Comparison of ENCODE assay signal across 11 cellular contexts in the genomic region with DNA sequence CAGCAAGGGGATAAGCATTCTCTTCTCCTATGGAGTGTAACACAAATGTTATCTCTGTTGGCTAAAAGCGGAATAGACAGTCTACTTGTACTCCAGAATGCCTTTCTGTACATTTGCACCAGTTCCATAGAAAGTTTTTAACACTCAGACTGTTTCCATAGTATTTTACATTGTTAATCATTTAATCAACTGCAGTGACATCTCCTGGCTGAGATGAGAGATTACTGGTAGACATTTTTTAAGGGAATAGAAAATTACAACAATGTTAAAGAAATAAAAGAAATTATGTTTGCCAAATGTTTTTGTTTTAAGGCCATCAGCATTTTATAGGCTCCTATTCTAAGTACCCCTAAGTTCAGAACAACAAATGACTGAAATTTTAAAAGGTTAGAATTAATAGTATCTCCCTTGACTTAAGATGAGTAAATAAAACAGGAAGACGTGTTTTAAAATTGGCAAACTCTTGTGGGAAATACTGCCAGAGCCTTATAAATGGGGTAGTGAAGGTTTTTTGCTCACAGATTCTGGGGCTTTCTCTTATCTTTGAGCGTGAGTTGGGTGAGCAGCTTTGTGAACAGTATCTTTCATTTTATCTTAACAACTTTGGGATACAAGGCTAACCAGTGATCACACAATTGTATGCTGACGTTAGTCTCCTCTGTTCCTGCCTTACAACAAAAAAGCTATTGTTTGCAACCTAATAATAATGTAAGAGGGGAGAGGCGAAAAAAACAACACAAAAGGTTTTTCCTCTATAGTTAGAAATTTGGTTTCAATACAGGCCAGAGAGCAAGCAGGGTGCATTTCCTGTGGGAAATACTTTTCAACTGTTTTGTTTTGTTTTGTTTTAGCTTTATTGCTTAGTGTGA.
DNase-seq lines count a peak whose midpoint lies in the region; ATAC-seq, FAIRE-seq and TF ChIP-seq lines count a peak whose summit lies in the region.
"Had no signal": no experiment of that assay in that cellular context is flagged by ENCODE, and none has a peak within 500 bp of the region (broad histone marks: within the 10 kb centered on the region; RNA-seq: fewer than 3 reads in every experiment).

No MANE protein-coding gene starts in this region.

- H3K4me3 Mint-ChIP-seq in naive thymus-derived CD8-positive, alpha-beta T cell: no peak overlapping the region

- POLR2A ChIA-PET in naive thymus-derived CD8-positive, alpha-beta T cell (lab: Charles Lee): no interaction called here

- H3K4me1 ChIP-seq in smooth muscle cell (ENCODE audit: low read depth): peaks cover 11% of the 10 kb centered on the region

- H3K4me1 Mint-ChIP-seq in naive thymus-derived CD8-positive, alpha-beta T cell: no peaks in the 10 kb centered on the region

- peak; percentile 33 for TF ChIP-seq CTCF in smooth muscle cell (IDR thresholded peaks at IDR 0.05; ENCODE audit: borderline replicate concordance, insufficient read depth, poor library complexity, severe bottlenecking)

- no peak overlapping the region for H3K27ac Mint-ChIP-seq in naive thymus-derived CD8-positive, alpha-beta T cell

- no peak overlapping the region for H3K9ac ChIP-seq in smooth muscle cell (ENCODE audit: low read depth)

- H3K27me3 Mint-ChIP-seq in naive thymus-derived CD8-positive, alpha-beta T cell: peaks cover 0 to 1% (median 0%) of the 10 kb centered on the region in 5 donors

- no peak overlapping the region for H3K4me3 ChIP-seq in smooth muscle cell

- H3F3A ChIP-seq in smooth muscle cell (ENCODE audit: low read depth): no peaks in the 10 kb centered on the region

- ATAC-seq in GM21723 (IDR thresholded peaks at IDR 0.05; ENCODE audit: unreplicated experiment): no peak
- ATAC-seq in naive thymus-derived CD8-positive, alpha-beta T cell: no peak

- no peak overlapping the region for H3K27ac ChIP-seq in smooth muscle cell (ENCODE audit: low read depth)

- H3K4me2 ChIP-seq in smooth muscle cell: peak overlapping the region; percentile 18

- H4K20me1 ChIP-seq in smooth muscle cell (ENCODE audit: low read depth): peaks cover 93% of the 10 kb centered on the region

- H3K27me3 ChIP-seq in smooth muscle cell (ENCODE audit: low read depth): no peaks in the 10 kb centered on the region

- no peaks in the 10 kb centered on the region for H3K79me2 ChIP-seq in smooth muscle cell (ENCODE audit: low read depth)

- H3K9me3 Mint-ChIP-seq in naive thymus-derived CD8-positive, alpha-beta T cell: peaks cover 0 to 3% (median 0%) of the 10 kb centered on the region in 9 donors

- no peak for TF ChIP-seq POLR2A in erythroblast (IDR thresholded peaks at IDR 0.05; ENCODE audit: low read length)

- no peaks in the 10 kb centered on the region for H3K36me3 ChIP-seq in smooth muscle cell (ENCODE audit: low read depth)

- no peaks in the 10 kb centered on the region for H3K36me3 Mint-ChIP-seq in naive thymus-derived CD8-positive, alpha-beta T cell

- no peak overlapping the region for H2AFZ ChIP-seq in smooth muscle cell (ENCODE audit: low read depth)

- peak; percentile 27 for DNase-seq in DMS 273 (lab: John Stamatoyannopoulos, UW; ENCODE audit: unreplicated experiment)
- DNase-seq in DMS 273 treated with DMSO at 0.1 percent for 48 hours (lab: John Stamatoyannopoulos, UW): no peak
- DNase-seq in SW480 (ENCODE audit: low spot score): peak; percentile 23
- no peak for DNase-seq in frontal cortex (ENCODE audit: low spot score in 2 of 2)
- DNase-seq in smooth muscle cell (lab: John Stamatoyannopoulos, UW; ENCODE audit: unreplicated experiment): no peak
- DNase-seq in erythroblast (lab: John Stamatoyannopoulos, UW): no peak
- no peak for DNase-seq in naive thymus-derived CD8-positive, alpha-beta T cell
- DNase-seq: 8988T; activated CD4-positive, alpha-beta T cell treated with anti-CD3 and anti-CD28 coated beads, Interleukin-2, amount 50 U/mL, for 48 hours; stimulated activated CD4-positive, alpha-beta T cell treated with anti-CD3 and anti-CD28 coated beads, Interleukin-4, amount 100 ng/mL, for 4 hours had no signal

- peak; percentile 61 for FAIRE-seq in frontal cortex (lab: Jason Lieb, UNC)

- no peaks in the 10 kb centered on the region for H3K9me3 ChIP-seq in smooth muscle cell (replicated peaks; ENCODE audit: low read depth)

- WGBS in smooth muscle cell (ENCODE audit: low lambda C conversion rate): 52% methylated on average over 5 of the region's 5 CpGs

Comparison
In these comparisons a context has a peak if more than half of its experiments do, and no peak if none do; other contexts are left out.
1. DNase-seq: peak in DMS 273 (single experiment) and SW480 (single experiment); none in DMS 273 treated with DMSO at 0.1 percent for 48 hours (single experiment), frontal cortex (0 of 2), smooth muscle cell (single experiment), erythroblast (0 of 2) and naive thymus-derived CD8-positive, alpha-beta T cell (0 of 10).